Comparison of ENCODE assay signal across 19 cellular contexts in the genomic region with DNA sequence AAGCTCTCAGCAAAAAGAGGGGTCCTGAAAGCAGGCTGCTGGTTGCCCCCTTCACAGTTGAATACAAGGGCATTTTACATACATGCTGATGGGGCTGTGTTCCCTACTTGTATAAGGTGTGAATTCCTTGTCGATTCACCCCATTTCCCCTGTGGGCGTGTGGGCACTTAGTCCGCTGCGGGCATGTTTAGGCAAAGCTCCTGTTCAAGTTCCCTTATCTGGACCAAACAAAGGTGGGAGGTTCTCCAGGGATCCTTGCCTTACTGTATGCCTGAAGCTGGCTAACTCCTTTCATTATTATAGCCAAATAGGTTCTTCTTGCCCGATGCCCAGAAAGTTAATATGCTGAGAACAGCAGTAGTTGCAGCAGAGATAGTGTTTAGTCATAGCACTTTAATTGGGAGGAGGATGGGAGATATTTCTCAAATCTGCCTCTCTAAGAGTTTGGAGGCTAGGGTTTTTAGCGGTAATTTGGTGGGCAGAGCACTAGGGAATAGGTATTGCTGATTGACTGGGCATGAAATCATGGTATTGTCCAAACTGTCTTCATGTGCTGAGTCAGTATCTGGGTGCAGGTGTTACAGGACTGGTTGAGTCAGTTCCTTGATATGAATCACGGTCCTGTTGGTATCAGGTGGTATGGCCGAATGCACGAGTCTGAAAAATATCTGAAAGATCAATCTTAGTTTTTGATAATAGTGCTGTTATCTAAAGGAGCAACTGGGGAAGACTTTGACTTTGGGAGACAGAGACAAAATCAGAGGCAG. TPM values are rescaled to one million over a fixed set of nuclear protein-coding genes. Genes with fewer than 3 reads are reported as not detected.
"Had no signal": no experiment of that assay in that cellular context is flagged by ENCODE, and none has a peak within 500 bp of the region (broad histone marks: within the 10 kb centered on the region; RNA-seq: fewer than 3 reads in every experiment).

No MANE protein-coding gene starts in this region.

- H3K27ac Mint-ChIP-seq: activated naive CD4-positive, alpha-beta T cell treated with anti-CD3 and anti-CD28 coated beads for 36 hours; activated naive CD8-positive, alpha-beta T cell treated with anti-CD3 and anti-CD28 coated beads, Interleukin-2, amount 50 U/mL, for 24 hours; activated T-helper 2 cell treated with anti-CD3 and anti-CD28 coated beads, Interferon-gamma antibody, Interleukin-2, Interleukin-4, amounts not matched to agents 10 μg/mL and 5 μg/mL and 100 μg/mL, durations not matched to agents 14 hours and 24 hours and 36 hours; mesothelial cell of epicardium; nephron progenitor cell had no signal

- H3K27me3 ChIP-seq: ascending aorta, esophagus muscularis mucosa, transverse colon had no signal

- H3K4me1 Mint-ChIP-seq: nephron progenitor cell had no signal

- H3K27me3 Mint-ChIP-seq: activated naive CD8-positive, alpha-beta T cell treated with anti-CD3 and anti-CD28 coated beads, Interleukin-2, amount 50 U/mL, for 24 hours had no signal

- H3K4me3 Mint-ChIP-seq: activated naive CD4-positive, alpha-beta T cell treated with anti-CD3 and anti-CD28 coated beads for 36 hours; activated naive CD8-positive, alpha-beta T cell treated with anti-CD3 and anti-CD28 coated beads, Interleukin-2, amount 50 U/mL, for 24 hours; immature natural killer cell; mesothelial cell of epicardium; nephron progenitor cell had no signal

- ATAC-seq: activated naive CD8-positive, alpha-beta T cell treated with anti-CD3 and anti-CD28 coated beads, Interleukin-2, amount 50 U/mL, for 24 hours; left cardiac atrium; lower lobe of right lung; right cardiac atrium had no signal

- H3K4me3 ChIP-seq: ascending aorta, esophagus muscularis mucosa, lower lobe of right lung, prostate gland, skin epidermis, transverse colon had no signal

- H3K27ac ChIP-seq: ascending aorta, esophagus muscularis mucosa, lower lobe of right lung, prostate gland, skin epidermis, transverse colon, WERI-Rb-1 had no signal

- DNase-seq: activated CD4-positive, alpha-beta T cell treated with anti-CD3 and anti-CD28 coated beads, Interleukin-2, amount 50 U/mL, for 48 hours; activated naive CD4-positive, alpha-beta T cell treated with anti-CD3 and anti-CD28 coated beads for 36 hours; activated naive CD8-positive, alpha-beta T cell treated with anti-CD3 and anti-CD28 coated beads, Interleukin-2, amount 50 U/mL, for 24 hours; immature natural killer cell; left cardiac atrium; lower lobe of right lung; nephron progenitor cell; right cardiac atrium; stimulated activated CD4-positive, alpha-beta T cell treated with anti-CD3 and anti-CD28 coated beads, Interleukin-4, amount 100 ng/mL, for 24 hours; stimulated activated naive CD4-positive, alpha-beta T cell; T1000; transverse colon; WERI-Rb-1 had no signal

- H3K4me1 ChIP-seq: ascending aorta, lower lobe of right lung, prostate gland had no signal

- H3K9me3 ChIP-seq: ascending aorta, prostate gland had no signal

- H3K36me3 ChIP-seq: lower lobe of right lung, prostate gland, WERI-Rb-1 had no signal

RNA-seq across cellular contexts. Expression of a gene that starts 32.9 kb away (rescaled TPM):
- total RNA-seq: ascending aorta had no signal
